Comparison of ENCODE assay signal across 15 cellular contexts in genomic region chr1:83509229-83509870, GRCh38.
DNase-seq lines count a peak whose midpoint lies in the region; ATAC-seq, FAIRE-seq and TF ChIP-seq lines count a peak whose summit lies in the region.
"Had no signal": no experiment of that assay in that cellular context is flagged by ENCODE, and none has a peak within 500 bp of the region (broad histone marks: within the 10 kb centered on the region; RNA-seq: fewer than 3 reads in every experiment).

No MANE protein-coding gene starts in this region.

- 64% methylated on average over 6 of the region's 6 CpGs for WGBS in thyroid gland, 2 donors

- H3K36me3 Mint-ChIP-seq in activated CD4-positive, alpha-beta memory T cell treated with anti-CD3 and anti-CD28 coated beads, Interleukin-2, amount 10 ng/mL, durations not matched to agents 7 days and 5 days (ENCODE audit: low read depth): peaks cover 8% of the 10 kb centered on the region
- H3K36me3 Mint-ChIP-seq in activated CD4-positive, alpha-beta memory T cell treated with anti-CD3 and anti-CD28 coated beads for 36 hours: peaks cover 2% of the 10 kb centered on the region
- no peaks in the 10 kb centered on the region for H3K36me3 Mint-ChIP-seq in activated T-helper 17 cell treated with anti-CD3 and anti-CD28 coated beads, Interleukin-2, amount 50 U/mL, for 72 hours (ENCODE audit: low read depth)
- H3K36me3 Mint-ChIP-seq: IgD-negative memory B cell had no signal

- H3K9me3 Mint-ChIP-seq in activated CD4-positive, alpha-beta memory T cell treated with anti-CD3 and anti-CD28 coated beads, Interleukin-2, amount 10 ng/mL, durations not matched to agents 7 days and 5 days: peaks cover 12% of the 10 kb centered on the region
- no peaks in the 10 kb centered on the region for H3K9me3 Mint-ChIP-seq in activated CD4-positive, alpha-beta memory T cell treated with anti-CD3 and anti-CD28 coated beads for 36 hours
- H3K9me3 Mint-ChIP-seq in activated T-helper 17 cell treated with anti-CD3 and anti-CD28 coated beads, Interleukin-2, amount 50 U/mL, for 72 hours: peaks cover 12% of the 10 kb centered on the region
- H3K9me3 Mint-ChIP-seq: IgD-negative memory B cell had no signal

- CTCF ChIA-PET in activated CD4-positive, alpha-beta memory T cell treated with anti-CD3 and anti-CD28 coated beads, Interleukin-2, amount 10 ng/mL, durations not matched to agents 7 days and 5 days (lab: Charles Lee): interaction anchor here (2.5 kb wide), 1 partner anchor 11 kb away, joined by 9 read pairs; no protein-coding TSS in a partner anchor
- CTCF ChIA-PET in activated CD4-positive, alpha-beta memory T cell treated with anti-CD3 and anti-CD28 coated beads for 36 hours (lab: Charles Lee): no interaction called here

- in situ Hi-C loops in G401 (cut with HindIII; ENCODE audit: low sequenced_read_pairs): no loop called here

- POLR2A ChIA-PET in activated CD4-positive, alpha-beta memory T cell treated with anti-CD3 and anti-CD28 coated beads, Interleukin-2, amount 10 ng/mL, durations not matched to agents 7 days and 5 days (lab: Charles Lee): no interaction called here
- POLR2A ChIA-PET in activated CD4-positive, alpha-beta memory T cell treated with anti-CD3 and anti-CD28 coated beads for 36 hours (lab: Charles Lee): no interaction called here

- intact Hi-C loops in activated CD4-positive, alpha-beta memory T cell treated with anti-CD3 and anti-CD28 coated beads for 36 hours (cut with micrococcal nuclease): loop anchor here (10.0 kb wide), 2 partner anchors 355 to 935 kb away; no protein-coding TSS in a partner anchor
- intact Hi-C loops in thyroid gland (cut with DNase I): no loop called here

- no peaks in the 10 kb centered on the region for H3K36me3 ChIP-seq in thyroid gland

- no peak for ATAC-seq in activated T-helper 17 cell treated with anti-CD3 and anti-CD28 coated beads, Interleukin-2, amount 50 U/mL, for 72 hours (replicated peaks)
- no peak for ATAC-seq in HG03039 (IDR thresholded peaks at IDR 0.05; ENCODE audit: unreplicated experiment)

- H3K27me3 Mint-ChIP-seq in activated CD4-positive, alpha-beta memory T cell treated with anti-CD3 and anti-CD28 coated beads, Interleukin-2, amount 10 ng/mL, durations not matched to agents 7 days and 5 days: no peaks in the 10 kb centered on the region
- H3K27me3 Mint-ChIP-seq in activated CD4-positive, alpha-beta memory T cell treated with anti-CD3 and anti-CD28 coated beads for 36 hours: no peaks in the 10 kb centered on the region
- H3K27me3 Mint-ChIP-seq in activated T-helper 17 cell treated with anti-CD3 and anti-CD28 coated beads, Interleukin-2, amount 50 U/mL, for 72 hours: no peaks in the 10 kb centered on the region

- H3K27ac Mint-ChIP-seq in activated CD4-positive, alpha-beta memory T cell treated with anti-CD3 and anti-CD28 coated beads, Interleukin-2, amount 10 ng/mL, durations not matched to agents 7 days and 5 days: peak overlapping the region; percentile 88
- H3K27ac Mint-ChIP-seq in activated CD4-positive, alpha-beta memory T cell treated with anti-CD3 and anti-CD28 coated beads for 36 hours: no peak overlapping the region
- peak overlapping the region; percentile 88 for H3K27ac Mint-ChIP-seq in activated T-helper 17 cell treated with anti-CD3 and anti-CD28 coated beads, Interleukin-2, amount 50 U/mL, for 72 hours
- H3K27ac Mint-ChIP-seq: IgD-negative memory B cell had no signal

- peaks cover 28% of the 10 kb centered on the region for H3K4me1 Mint-ChIP-seq in activated CD4-positive, alpha-beta memory T cell treated with anti-CD3 and anti-CD28 coated beads, Interleukin-2, amount 10 ng/mL, durations not matched to agents 7 days and 5 days
- peaks cover 35% of the 10 kb centered on the region for H3K4me1 Mint-ChIP-seq in activated CD4-positive, alpha-beta memory T cell treated with anti-CD3 and anti-CD28 coated beads for 36 hours (ENCODE audit: low read depth)
- peaks cover 11% of the 10 kb centered on the region for H3K4me1 Mint-ChIP-seq in activated T-helper 17 cell treated with anti-CD3 and anti-CD28 coated beads, Interleukin-2, amount 50 U/mL, for 72 hours

- no peak overlapping the region for H3K4me3 Mint-ChIP-seq in activated CD4-positive, alpha-beta memory T cell treated with anti-CD3 and anti-CD28 coated beads, Interleukin-2, amount 10 ng/mL, durations not matched to agents 7 days and 5 days
- H3K4me3 Mint-ChIP-seq in activated CD4-positive, alpha-beta memory T cell treated with anti-CD3 and anti-CD28 coated beads for 36 hours: no peak overlapping the region
- peak overlapping the region; percentile 76 for H3K4me3 Mint-ChIP-seq in activated T-helper 17 cell treated with anti-CD3 and anti-CD28 coated beads, Interleukin-2, amount 50 U/mL, for 72 hours

- no peaks in the 10 kb centered on the region for H3K9me3 ChIP-seq in thyroid gland

- H3K27me3 ChIP-seq in thyroid gland: no peaks in the 10 kb centered on the region

- no peak for TF ChIP-seq POLR2A in thyroid gland (IDR thresholded peaks at IDR 0.05)
- no peak for TF ChIP-seq POLR2A in GM12892 (IDR thresholded peaks at IDR 0.05; ENCODE audit: low read depth, low read length)

- H3K4me1 ChIP-seq in thyroid gland: peaks cover 23 to 41% of the 10 kb centered on the region in 2 donors

- H3K4me3 ChIP-seq in thyroid gland (replicated peaks in 1 of 3): no peak overlapping the region

- TF ChIP-seq CTCF in thyroid gland (IDR thresholded peaks at IDR 0.05): no peak

- FAIRE-seq in GM12892 (lab: Jason Lieb, UNC): no peak

- H3K27ac ChIP-seq in thyroid gland: peak overlapping the region; percentile 31 to 81 (median 71)

- DNase-seq in activated CD4-positive, alpha-beta memory T cell treated with anti-CD3 and anti-CD28 coated beads, Interleukin-2, amount 10 ng/mL, durations not matched to agents 7 days and 5 days: no peak
- no peak for DNase-seq in activated CD4-positive, alpha-beta memory T cell treated with anti-CD3 and anti-CD28 coated beads for 36 hours
- DNase-seq in left kidney (ENCODE audit: low read depth, low spot score): peak; percentile 37
- no peak for DNase-seq in thyroid gland
- DNase-seq in G401 (ENCODE audit: low spot score): no peak
- DNase-seq in GM12892 (ENCODE audit: insufficient read length): no peak
- DNase-seq: ACHN; Calu3; H7; NCI-H1092; NK-92 treated with Interleukin-12 subunit alpha and Interleukin-12 subunit beta, amount 100 ng/mL, for 24 hours; stimulated activated CD8-positive, alpha-beta memory T cell treated with anti-CD3 and anti-CD28 coated beads, Interleukin-4, amount 100 ng/mL, for 48 hours had no signal
